12 cellular contexts compared by ENCODE assay signal in the genomic region with DNA sequence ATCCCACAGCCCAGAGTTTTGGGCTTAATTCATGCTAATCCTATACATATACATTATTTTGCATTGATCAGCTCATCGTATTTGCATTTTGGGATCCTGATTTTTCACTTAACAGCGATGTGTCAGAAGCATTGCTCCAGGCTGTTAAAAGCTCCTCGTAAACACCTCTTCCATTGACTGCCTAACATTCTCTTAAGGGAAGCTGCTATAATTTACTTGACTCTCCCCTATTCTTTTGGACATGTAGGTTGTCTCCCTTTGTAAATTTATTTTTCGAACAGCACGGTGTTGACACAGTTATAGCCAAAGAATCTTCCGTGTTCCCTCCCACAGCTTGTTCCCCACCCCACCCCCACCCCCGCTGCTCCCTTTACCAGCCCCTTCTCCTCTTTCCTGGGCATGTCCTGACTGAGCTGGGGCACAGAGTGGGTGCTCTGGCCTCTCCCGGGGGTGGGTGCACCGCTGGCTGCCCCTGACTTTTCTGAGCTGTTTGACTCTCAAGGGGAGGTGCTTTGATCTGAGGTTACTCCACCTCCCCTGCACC. TPM values are rescaled to one million over a fixed set of nuclear protein-coding genes. Genes with fewer than 3 reads are reported as not detected.
DNase-seq lines count a peak whose midpoint lies in the region; ATAC-seq, FAIRE-seq and TF ChIP-seq lines count a peak whose summit lies in the region.
"Had no signal": no experiment of that assay in that cellular context is flagged by ENCODE, and none has a peak within 500 bp of the region (broad histone marks: within the 10 kb centered on the region; RNA-seq: fewer than 3 reads in every experiment).

No MANE protein-coding gene starts in this region.

- peak overlapping the region; percentile 90 to 93 (median 92) for H3K27ac ChIP-seq in esophagus muscularis mucosa (replicated peaks in 1 of 4)
- peak overlapping the region in 11 of 21 experiments; percentile 14 to 84 (median 71) for H3K27ac ChIP-seq in skin epidermis

- H3K9me3 Mint-ChIP-seq in T-cell: no peaks in the 10 kb centered on the region

- H3K4me1 ChIP-seq in esophagus muscularis mucosa: peaks cover 40 to 72% (median 66%) of the 10 kb centered on the region in 4 donors

- H3K27me3 ChIP-seq in esophagus muscularis mucosa: no peaks in the 10 kb centered on the region

- TF ChIP-seq EP300 in esophagus muscularis mucosa (IDR thresholded peaks at IDR 0.05): no peak

- no peaks in the 10 kb centered on the region for H3K27me3 Mint-ChIP-seq in T-cell

- DNase-seq in NCI-H1694 treated with DMSO at 0.1 percent for 48 hours (lab: John Stamatoyannopoulos, UW) (peak; percentile 10), NCI-H1694 (lab: John Stamatoyannopoulos, UW) (no peak), T-cell (no peak), esophagus muscularis mucosa (ENCODE audit: extremely low spot score) (no peak), SW480 (ENCODE audit: low spot score) (no peak), hepatic stellate cell (ENCODE audit: low spot score) (no peak), H54 (ENCODE audit: insufficient read length, low spot score) (no peak)
- DNase-seq: activated CD4-positive, CD25-positive, alpha-beta regulatory T cell treated with anti-CD3 and anti-CD28 coated beads, Interleukin-2, amount 50 U/mL, for 72 hours; NK-92 treated with Interleukin-12 subunit alpha and Interleukin-12 subunit beta, amount 100 ng/mL, for 24 hours had no signal

- peaks cover 80 to 91% (median 82%) of the 10 kb centered on the region in 3 donors for H3K4me1 Mint-ChIP-seq in T-cell

- H3K4me3 ChIP-seq in esophagus muscularis mucosa (peak overlapping the region in 3 of 4 donors; percentile 22 to 34 (median 25)), skin epidermis (no peak overlapping the region)

- TF ChIP-seq POLR2A in esophagus muscularis mucosa (IDR thresholded peaks at IDR 0.05; ENCODE audit: low read depth) (no peak), H54 (IDR thresholded peaks at IDR 0.05; ENCODE audit: low read depth, low read length) (no peak)

- CTCF ChIA-PET in T-cell (lab: Charles Lee): interaction anchor here (0.6 to 2.2 kb wide), 9 partner anchors 10 to 1124 kb away, joined by 3 to 10 read pairs (median 4); no protein-coding TSS in a partner anchor

- peak overlapping the region; percentile 95 to 99 (median 98) for H3K4me3 Mint-ChIP-seq in T-cell

- H3K9me3 ChIP-seq in esophagus muscularis mucosa: no peaks in the 10 kb centered on the region

- H3K36me3 ChIP-seq in esophagus muscularis mucosa: peaks cover 0 to 37% (median 25%) of the 10 kb centered on the region in 4 donors

- WGBS in esophagus muscularis mucosa: 46% methylated on average over 9 of the region's 9 CpGs

- H3K27ac Mint-ChIP-seq in T-cell: peak overlapping the region; percentile 97 to 100

- ATAC-seq in T-cell (replicated peaks in 1 of 4): no peak

- no peak for TF ChIP-seq CTCF in esophagus muscularis mucosa (IDR thresholded peaks at IDR 0.05)

- intact Hi-C loops in esophagus muscularis mucosa (cut with DNase I): no loop called here

- H3K36me3 Mint-ChIP-seq in T-cell: peaks cover 39% of the 10 kb centered on the region

- no peak for FAIRE-seq in H54 (lab: Jason Lieb, UNC)
- FAIRE-seq: A204.1, colon had no signal

- POLR2A ChIA-PET in T-cell (lab: Charles Lee): interaction anchor here in 1 of 2 donors (0.8 kb wide), 1 partner anchor 16 kb away, joined by 3 read pairs; no protein-coding TSS in a partner anchor

RNA-seq across cellular contexts. Expression of gene LDLRAP1, which starts 22.9 kb away (rescaled TPM):
- total RNA-seq in T-cell: 100 to 1,000 TPM; 143 to 298 (median 222) TPM
- total RNA-seq in esophagus muscularis mucosa: 10 to 100 TPM; 12.6 to 21.2 (median 16.3) TPM

RNA-seq across cellular contexts. Expression of gene MAN1C1, which starts 50.3 kb away (rescaled TPM):
- 10 to 100 TPM; 57.5 to 90.5 (median 65.5) TPM for total RNA-seq in T-cell
- 10 to 100 TPM; 20.2 to 22.8 (median 20.7) TPM for total RNA-seq in esophagus muscularis mucosa

Comparison
In these comparisons a context has a peak if more than half of its experiments do, and no peak if none do; other contexts are left out.
1. H3K4me3 ChIP-seq: peak in esophagus muscularis mucosa (3 of 4); none in skin epidermis (0 of 7).
2. RNA of gene LDLRAP1, which starts 22.9 kb away (total RNA-seq): 143 to 298 TPM in T-cell; 12.6 to 21.2 TPM in esophagus muscularis mucosa; every median in the first group is over 4 times any median in the second.